1 cellular context compared by ENCODE assay signal in genomic region chr10:72888151-72888638, GRCh38.
A peak's percentile ranks its signal among the peaks of the same experiment; 100 is the strongest.
TF ChIP-seq lines count a peak whose summit lies in the region.

No MANE protein-coding gene starts in this region.

TF ChIP-seq in K562, 482 proteins besides CTCF, POLR2A, EP300 and RAD21 (continued from another document):
- peak in 1 of 2 experiments; percentile 82; a peak in 1 of 4 replicates for TF ChIP-seq ZNF639 (CRISPR knock-in tag; conservative IDR thresholded peaks at IDR 0.05 in 1 of 2, IDR thresholded peaks at IDR 0.05 in 1 of 2)
- TF ChIP-seq SFPQ (IDR thresholded peaks at IDR 0.05; ENCODE audit: low read depth, low read length), result no peak
